In the genomic region with DNA sequence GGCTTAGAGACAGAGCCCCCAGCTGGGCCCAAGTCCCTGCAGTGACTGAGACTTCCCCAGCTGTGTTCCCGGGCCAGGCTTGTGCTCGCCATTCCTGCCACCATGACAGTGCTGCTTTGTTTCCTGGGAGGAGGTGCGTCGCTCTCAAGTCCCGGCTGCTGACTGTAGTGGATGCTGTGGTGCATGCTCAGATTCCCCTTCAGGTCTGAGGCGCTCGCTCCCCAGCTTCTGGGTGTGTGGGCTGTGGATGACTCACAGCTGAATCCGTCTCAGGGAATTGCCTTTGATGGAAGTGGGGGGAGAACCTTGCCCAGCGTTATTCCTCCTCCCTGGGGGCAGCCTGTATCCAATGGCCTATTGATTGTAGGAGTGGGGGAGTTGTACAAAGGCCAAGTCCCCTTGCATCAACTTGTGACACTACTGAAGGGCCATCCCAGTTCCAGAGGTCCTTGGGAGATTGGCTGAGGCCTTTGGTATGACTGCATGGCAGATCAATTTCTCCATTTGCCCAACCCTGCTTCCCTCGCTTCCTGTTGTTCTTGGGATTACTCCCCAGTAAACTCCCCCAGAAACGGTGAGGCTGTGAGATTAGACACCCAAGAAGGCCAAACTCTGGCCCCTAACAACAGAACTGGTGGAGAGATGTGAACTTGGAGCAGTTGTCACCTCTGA, we compare ENCODE assay signal across 12 cellular contexts.
DNase-seq lines count a peak whose midpoint lies in the region; ATAC-seq, FAIRE-seq and TF ChIP-seq lines count a peak whose summit lies in the region.
"Had no signal": no experiment of that assay in that cellular context is flagged by ENCODE, and none has a peak within 500 bp of the region (broad histone marks: within the 10 kb centered on the region; RNA-seq: fewer than 3 reads in every experiment).

No MANE protein-coding gene starts in this region.

- TF ChIP-seq CTCF in astrocyte of the spinal cord (IDR thresholded peaks at IDR 0.05; ENCODE audit: low read depth, low read length) = no peak

- peak; percentile 51 for FAIRE-seq in HTR-8/SVneo (lab: Jason Lieb, UNC)

- ATAC-seq in GM21717 (IDR thresholded peaks at IDR 0.05; ENCODE audit: unreplicated experiment) (no peak), GM21447 (IDR thresholded peaks at IDR 0.05; ENCODE audit: unreplicated experiment) (no peak)
- ATAC-seq: T-helper 17 cell had no signal

- H3K4me3 ChIP-seq in astrocyte of the spinal cord (ENCODE audit: low read depth, low read length) = no peak overlapping the region

- DNase-seq in ACHN (peak; percentile 67), HTR-8/SVneo (ENCODE audit: insufficient read length, low spot score) (peak; percentile 68), astrocyte of the spinal cord (ENCODE audit: low read depth, low spot score) (peak; percentile 77), iPS-NIHi11 (ENCODE audit: low spot score) (peak; percentile 53), HuH-7 (ENCODE audit: low spot score) (no peak)
- no peak for DNase-seq in effector CD4-positive, alpha-beta T cell
- DNase-seq: Karpas-422; NCI-H774; stimulated activated naive CD4-positive, alpha-beta T cell treated with Interleukin-2 at 50 U/mL for 16 hours; T-helper 17 cell had no signal

- in situ Hi-C loops in ACHN (cut with HindIII; ENCODE audit: low pct_ligation_motif_present, low pct_unique_long_range_greater_than_20kb, low sequenced_read_pairs) = no loop called here
- in situ Hi-C loops in astrocyte of the spinal cord (cut with HindIII; ENCODE audit: low sequenced_read_pairs) = no loop called here

Comparison
In these comparisons a context has a peak if more than half of its experiments do, and no peak if none do; other contexts are left out.
1. DNase-seq: peak in ACHN (single experiment), HTR-8/SVneo (single experiment), astrocyte of the spinal cord (single experiment) and iPS-NIHi11 (single experiment); none in effector CD4-positive, alpha-beta T cell (single experiment) and HuH-7 (single experiment).